In genomic region chr21:33299181-33299752, GRCh38 we compare ENCODE assay signal across 8 cellular contexts. TPM values are rescaled to one million over a fixed set of nuclear protein-coding genes. Genes with fewer than 3 reads are reported as not detected.
DNase-seq lines count a peak whose midpoint lies in the region; ATAC-seq, FAIRE-seq and TF ChIP-seq lines count a peak whose summit lies in the region.

No MANE protein-coding gene starts in this region.

- no peak for FAIRE-seq in HepG2 (lab: Jason Lieb, UNC)

- peaks cover 0 to 25% (median 7%) of the 10 kb centered on the region in 4 donors for H3K4me1 ChIP-seq in right lobe of liver
- peaks cover 35% of the 10 kb centered on the region for H3K4me1 ChIP-seq in HepG2 (ENCODE audit: insufficient read depth, low read length)
- H3K4me1 ChIP-seq in vagina = peaks cover 16% of the 10 kb centered on the region
- H3K4me1 ChIP-seq in aorta (ENCODE audit: control insufficient read depth in 1 of 2, insufficient read depth in 2 of 2, low read length in 2 of 2) = no peaks in the 10 kb centered on the region

- H3K27ac ChIP-seq in right lobe of liver (peak overlapping the region in 1 of 3 donors; percentile 34), HepG2 (ENCODE audit: extremely low read length, insufficient read depth, low read length) (no peak overlapping the region), vagina (no peak overlapping the region), aorta (ENCODE audit: low read depth in 1 of 2, low read length in 2 of 2) (no peak overlapping the region)

- POLR2A ChIA-PET in HepG2 (lab: Yijun Ruan, JAX) = no interaction called here
- POLR2A ChIA-PET in activated CD4-positive, alpha-beta T cell treated with anti-CD3 and anti-CD28 coated beads, Interleukin-2, amount 10 ng/mL, durations not matched to agents 7 days and 5 days (lab: Charles Lee) = no interaction called here

- CTCF ChIA-PET in HepG2 (lab: Yijun Ruan, JAX; ENCODE audit: low intra/inter-chr PET ratio, low total read pairs) = no interaction called here
- CTCF ChIA-PET in activated CD4-positive, alpha-beta T cell treated with anti-CD3 and anti-CD28 coated beads, Interleukin-2, amount 10 ng/mL, durations not matched to agents 7 days and 5 days (lab: Charles Lee) = interaction anchor here (1.2 to 1.5 kb wide), 2 partner anchors 14 to 17 kb away, joined by 3 read pairs; no protein-coding TSS in a partner anchor

- TF ChIP-seq POLR2A in right lobe of liver (IDR thresholded peaks at IDR 0.05) = no peak
- no peak for TF ChIP-seq POLR2A in HepG2 (IDR thresholded peaks at IDR 0.05; ENCODE audit: insufficient read depth in 1 of 2, low read depth in 2 of 2, low read length in 2 of 2)
- no peak for TF ChIP-seq POLR2A in vagina (IDR thresholded peaks at IDR 0.05)

- no TSS peak for BruUV-seq in HepG2 (replicated peaks; lab: Mats Ljungman, UMichigan)

- peak overlapping the region; percentile 83 for H3K27ac Mint-ChIP-seq in activated CD4-positive, alpha-beta T cell treated with anti-CD3 and anti-CD28 coated beads, Interleukin-2, amount 10 ng/mL, durations not matched to agents 7 days and 5 days

- peaks cover 51% of the 10 kb centered on the region for H3K4me1 Mint-ChIP-seq in activated CD4-positive, alpha-beta T cell treated with anti-CD3 and anti-CD28 coated beads, Interleukin-2, amount 10 ng/mL, durations not matched to agents 7 days and 5 days

- ATAC-seq in right lobe of liver (peak in 3 of 4 donors; percentile 27 to 34 (median 28)), HepG2 (no peak), HG03460 (IDR thresholded peaks at IDR 0.05; ENCODE audit: unreplicated experiment) (peak; percentile 56), aorta (ENCODE audit: low FRiP score) (no peak)

- peaks cover 3% of the 10 kb centered on the region for H3K9me3 Mint-ChIP-seq in activated CD4-positive, alpha-beta T cell treated with anti-CD3 and anti-CD28 coated beads, Interleukin-2, amount 10 ng/mL, durations not matched to agents 7 days and 5 days

- no peak overlapping the region for H3K9ac ChIP-seq in HepG2 (ENCODE audit: insufficient read depth, low read depth, low read length)

- no peak overlapping the region for H2AFZ ChIP-seq in HepG2 (ENCODE audit: low read length)

- TF ChIP-seq EP300 in HepG2 (IDR thresholded peaks at IDR 0.05; ENCODE audit: low read depth in 2 of 2, low read length in 2 of 2) (no peak), HepG2 (CRISPR knock-in tag; IDR thresholded peaks at IDR 0.05; ENCODE audit: borderline replicate concordance) (no peak)

- in situ Hi-C loops in HepG2 (cut with HindIII; ENCODE audit: extremely low pct_ligation_motif_present, low pct_unique_long_range_greater_than_20kb) = no loop called here

- intact Hi-C loops in right lobe of liver (cut with DNase I) = no loop called here
- intact Hi-C loops in HepG2 (cut with micrococcal nuclease; ENCODE audit: unreplicated experiment) = no loop called here
- intact Hi-C loops in vagina (cut with DNase I) = no loop called here
- intact Hi-C loops in aorta (cut with DNase I) = no loop called here

- 68% methylated on average over 5 of the region's 5 CpGs for WGBS in right lobe of liver (ENCODE audit: insufficient coverage, low coverage, low lambda C conversion rate, missing lambda C conversion rate)
- 81% methylated on average over 5 of the region's 5 CpGs for WGBS in HepG2 (ENCODE audit: low lambda C conversion rate)
- 88 to 90% methylated on average over 5 of the region's 5 CpGs for WGBS in aorta, 2 donors

- TF ChIP-seq CTCF in right lobe of liver (IDR thresholded peaks at IDR 0.05) (no peak), HepG2 (CRISPR knock-in tag; IDR thresholded peaks at IDR 0.05) (no peak), vagina (IDR thresholded peaks at IDR 0.05) (no peak)

- no peaks in the 10 kb centered on the region for H3K79me2 ChIP-seq in HepG2 (ENCODE audit: insufficient read depth, low read length)

- TF ChIP-seq RAD21 in HepG2 (CRISPR knock-in tag; IDR thresholded peaks at IDR 0.05) = no peak

- peaks cover 36% of the 10 kb centered on the region for H3K36me3 Mint-ChIP-seq in activated CD4-positive, alpha-beta T cell treated with anti-CD3 and anti-CD28 coated beads, Interleukin-2, amount 10 ng/mL, durations not matched to agents 7 days and 5 days (ENCODE audit: low read depth)

- H4K20me1 ChIP-seq in HepG2 (ENCODE audit: insufficient read depth, low read length) = no peaks in the 10 kb centered on the region

- peak overlapping the region; percentile 25 for H3K4me3 Mint-ChIP-seq in activated CD4-positive, alpha-beta T cell treated with anti-CD3 and anti-CD28 coated beads, Interleukin-2, amount 10 ng/mL, durations not matched to agents 7 days and 5 days

- H3K4me2 ChIP-seq in HepG2 (ENCODE audit: low read depth, low read length) = no peak overlapping the region

- H3K9me3 ChIP-seq in right lobe of liver (no peaks in the 10 kb centered on the region), HepG2 (ENCODE audit: low read length) (no peaks in the 10 kb centered on the region), vagina (no peaks in the 10 kb centered on the region), aorta (ENCODE audit: control insufficient read depth, low read length) (no peaks in the 10 kb centered on the region)

- H3K27me3 ChIP-seq in right lobe of liver = no peaks in the 10 kb centered on the region
- no peaks in the 10 kb centered on the region for H3K27me3 ChIP-seq in HepG2 (ENCODE audit: control insufficient read depth in 1 of 2, insufficient read depth in 2 of 2, low read length in 2 of 2)
- H3K27me3 ChIP-seq in vagina = no peaks in the 10 kb centered on the region
- H3K27me3 ChIP-seq in aorta (ENCODE audit: control insufficient read depth in 1 of 2, insufficient read depth in 2 of 2, low read length in 1 of 2) = no peaks in the 10 kb centered on the region

- DNase-seq in right lobe of liver = no peak
- no peak for DNase-seq in HepG2 (ENCODE audit: low spot score)
- peak; percentile 60 for DNase-seq in activated CD4-positive, alpha-beta T cell treated with anti-CD3 and anti-CD28 coated beads, Interleukin-2, amount 10 ng/mL, durations not matched to agents 7 days and 5 days
- peak; percentile 14 for DNase-seq in medulla oblongata (ENCODE audit: extremely low spot score)
- no peak for DNase-seq in vagina (ENCODE audit: extremely low spot score in 2 of 2)
- DNase-seq in aorta = no peak
- no peak for DNase-seq in NCI-H187 treated with DMSO at 0.1 percent for 48 hours (lab: John Stamatoyannopoulos, UW)

- H3K4me3 ChIP-seq in right lobe of liver = no peak overlapping the region
- no peak overlapping the region for H3K4me3 ChIP-seq in HepG2 (replicated peaks in 1 of 3; ENCODE audit: insufficient read depth in 1 of 3, low read depth in 2 of 3, low read length in 3 of 3)
- no peak overlapping the region for H3K4me3 ChIP-seq in vagina
- H3K4me3 ChIP-seq in aorta (ENCODE audit: low read length in 2 of 2) = no peak overlapping the region

- no peaks in the 10 kb centered on the region for H3K27me3 Mint-ChIP-seq in activated CD4-positive, alpha-beta T cell treated with anti-CD3 and anti-CD28 coated beads, Interleukin-2, amount 10 ng/mL, durations not matched to agents 7 days and 5 days

- H3K36me3 ChIP-seq in right lobe of liver = peaks cover 0 to 6% (median 3%) of the 10 kb centered on the region in 4 donors
- H3K36me3 ChIP-seq in HepG2 (replicated peaks in 1 of 2; ENCODE audit: control insufficient read depth in 1 of 2, insufficient read depth in 2 of 2, low read length in 2 of 2) = peaks cover 0 to 6% of the 10 kb centered on the region in 2 experiments; a peak in 2 of 5 replicates
- peaks cover 0 to 7% of the 10 kb centered on the region in 2 donors for H3K36me3 ChIP-seq in vagina
- peaks cover 0 to 2% of the 10 kb centered on the region in 2 donors for H3K36me3 ChIP-seq in aorta (ENCODE audit: control insufficient read depth in 1 of 2, insufficient read depth in 2 of 2, low read length in 1 of 2)

RNA-seq across cellular contexts. Expression of gene IFNAR1, which starts 25.5 kb away (rescaled TPM):
- total RNA-seq in right lobe of liver = 10 to 100 TPM; 31.6 to 68.2 (median 48.6) TPM
- 9.3 and 11.2 TPM in 2 replicates for total RNA-seq in HepG2 (2016; rRNA removed; fragmentation: Illumina TruSeq; extraction: Trizol)
- 1.5 and 1.9 TPM in 2 replicates for total RNA-seq in HepG2 (2016; cell fraction: cytosol; rRNA removed; fragmentation: Illumina TruSeq; extraction: Trizol; ENCODE audit: low read depth)
- 9.5 and 10.0 TPM in 2 replicates for total RNA-seq in HepG2 (2016; cell fraction: insoluble cytoplasmic fraction; rRNA removed; fragmentation: Illumina TruSeq; extraction: Trizol)
- total RNA-seq in HepG2 (2016; cell fraction: membrane; rRNA removed; fragmentation: Illumina TruSeq; extraction: Trizol) = 7.9 and 9.1 TPM in 2 replicates
- 13.0 and 14.3 TPM in 2 replicates for total RNA-seq in HepG2 (2016; cell fraction: nucleus; rRNA removed; fragmentation: Illumina TruSeq; extraction: Trizol)
- polyA plus RNA-seq in HepG2 (2011; rRNA removed) = 6.7 and 6.9 TPM in 2 replicates
- 4.7 and 8.7 TPM in 2 replicates for polyA plus RNA-seq in HepG2 (2011; cell fraction: cytosol; rRNA removed)
- 2.7 and 2.9 TPM in 2 replicates for polyA plus RNA-seq in HepG2 (2011; cell fraction: nucleus; rRNA removed)
- 17.0 and 23.0 TPM in 2 replicates for polyA plus RNA-seq in HepG2 (2012)
- polyA plus RNA-seq in HepG2 (2016; cell fraction: cytosol; fragmentation: Illumina TruSeq; extraction: Trizol; ENCODE audit: low read depth) = 7.3 and 7.9 TPM in 2 replicates
- 12.1 and 14.2 TPM in 2 replicates for polyA plus RNA-seq in HepG2 (2016; cell fraction: insoluble cytoplasmic fraction; fragmentation: Illumina TruSeq; extraction: Trizol; ENCODE audit: low read depth)
- polyA plus RNA-seq in HepG2 (2016; cell fraction: membrane; fragmentation: Illumina TruSeq; extraction: Trizol; ENCODE audit: low read depth) = 9.1 and 10.7 TPM in 2 replicates
- polyA plus RNA-seq in HepG2 (2016; cell fraction: nucleus; fragmentation: Illumina TruSeq; extraction: Trizol; ENCODE audit: insufficient read depth, low read depth) = 14.6 and 15.2 TPM in 2 replicates
- 15.8 and 22.3 TPM in 2 replicates for polyA minus RNA-seq in HepG2 (2011; rRNA and poly(A)+ RNA removed; ENCODE audit: low replicate concordance)
- 14.0 and 18.3 TPM in 2 replicates for polyA minus RNA-seq in HepG2 (2011; cell fraction: cytosol; rRNA and poly(A)+ RNA removed)
- polyA minus RNA-seq in HepG2 (2011; cell fraction: nucleus; rRNA and poly(A)+ RNA removed) = 17.0 and 22.1 TPM in 2 replicates
- total RNA-seq in activated CD4-positive, alpha-beta T cell treated with anti-CD3 and anti-CD28 coated beads, Interleukin-2, amount 10 ng/mL, durations not matched to agents 7 days and 5 days = 10 to 100 TPM; 37.6 to 40.9 TPM
- 20.4 TPM for total RNA-seq in vagina
- total RNA-seq in aorta = 10 to 100 TPM; 45.6 to 59.3 TPM
- 10 to 100 TPM; 13.9 to 21.2 TPM for polyA plus RNA-seq in aorta

RNA-seq across cellular contexts. Expression of gene IL10RB, which starts 33.1 kb away (rescaled TPM):
- 10 to 100 TPM; 10.5 to 24.2 (median 20.3) TPM for total RNA-seq in right lobe of liver
- total RNA-seq in HepG2 (2016; rRNA removed; fragmentation: Illumina TruSeq; extraction: Trizol) = 10.7 and 17.4 TPM in 2 replicates
- total RNA-seq in HepG2 (2016; cell fraction: cytosol; rRNA removed; fragmentation: Illumina TruSeq; extraction: Trizol; ENCODE audit: low read depth) = 6.5 and 7.9 TPM in 2 replicates
- 11.7 and 17.3 TPM in 2 replicates for total RNA-seq in HepG2 (2016; cell fraction: insoluble cytoplasmic fraction; rRNA removed; fragmentation: Illumina TruSeq; extraction: Trizol)
- total RNA-seq in HepG2 (2016; cell fraction: membrane; rRNA removed; fragmentation: Illumina TruSeq; extraction: Trizol) = 13.3 and 14.5 TPM in 2 replicates
- total RNA-seq in HepG2 (2016; cell fraction: nucleus; rRNA removed; fragmentation: Illumina TruSeq; extraction: Trizol) = 13.1 and 13.5 TPM in 2 replicates
- polyA plus RNA-seq in HepG2 (2011; rRNA removed) = 18.2 and 19.1 TPM in 2 replicates
- polyA plus RNA-seq in HepG2 (2011; cell fraction: cytosol; rRNA removed) = 15.4 and 21.8 TPM in 2 replicates
- 5.0 and 8.8 TPM in 2 replicates for polyA plus RNA-seq in HepG2 (2011; cell fraction: nucleus; rRNA removed)
- 10.7 and 14.3 TPM in 2 replicates for polyA plus RNA-seq in HepG2 (2012)
- 7.2 and 7.5 TPM in 2 replicates for polyA plus RNA-seq in HepG2 (2016; cell fraction: cytosol; fragmentation: Illumina TruSeq; extraction: Trizol; ENCODE audit: low read depth)
- polyA plus RNA-seq in HepG2 (2016; cell fraction: insoluble cytoplasmic fraction; fragmentation: Illumina TruSeq; extraction: Trizol; ENCODE audit: low read depth) = 9.4 and 9.8 TPM in 2 replicates
- 10.5 and 10.9 TPM in 2 replicates for polyA plus RNA-seq in HepG2 (2016; cell fraction: membrane; fragmentation: Illumina TruSeq; extraction: Trizol; ENCODE audit: low read depth)
- polyA plus RNA-seq in HepG2 (2016; cell fraction: nucleus; fragmentation: Illumina TruSeq; extraction: Trizol; ENCODE audit: insufficient read depth, low read depth) = 18.7 and 19.3 TPM in 2 replicates
- 31.7 and 32.4 TPM in 2 replicates for polyA minus RNA-seq in HepG2 (2011; rRNA and poly(A)+ RNA removed; ENCODE audit: low replicate concordance)
- polyA minus RNA-seq in HepG2 (2011; cell fraction: cytosol; rRNA and poly(A)+ RNA removed) = 11.4 and 11.6 TPM in 2 replicates
- polyA minus RNA-seq in HepG2 (2011; cell fraction: nucleus; rRNA and poly(A)+ RNA removed) = 9.3 and 10.9 TPM in 2 replicates
- total RNA-seq in activated CD4-positive, alpha-beta T cell treated with anti-CD3 and anti-CD28 coated beads, Interleukin-2, amount 10 ng/mL, durations not matched to agents 7 days and 5 days = 10 to 100 TPM; 41.0 to 42.9 TPM
- total RNA-seq in vagina = 31.7 TPM
- 10 to 100 TPM; 19.4 to 28.4 TPM for total RNA-seq in aorta
- polyA plus RNA-seq in aorta = 10 to 100 TPM; 11.6 to 16.2 TPM

Comparison
In these comparisons a context has a peak if more than half of its experiments do, and no peak if none do; other contexts are left out.
1. ATAC-seq: peak in right lobe of liver (3 of 4) and HG03460 (single experiment); none in HepG2 (single experiment) and aorta (single experiment).
2. DNase-seq: peak in activated CD4-positive, alpha-beta T cell treated with anti-CD3 and anti-CD28 coated beads, Interleukin-2, amount 10 ng/mL, durations not matched to agents 7 days and 5 days (single experiment) and medulla oblongata (single experiment); none in right lobe of liver (0 of 3), HepG2 (single experiment), vagina (0 of 2), aorta (0 of 2) and NCI-H187 treated with DMSO at 0.1 percent for 48 hours (single experiment).